In genomic region chr18:48216639-48217280, GRCh38 we compare ENCODE assay signal across 18 cellular contexts.
A peak's percentile ranks its signal among the peaks of the same experiment; 100 is the strongest.
DNase-seq lines count a peak whose midpoint lies in the region; FAIRE-seq and TF ChIP-seq lines count a peak whose summit lies in the region.
"Had no signal": no experiment of that assay in that cellular context is flagged by ENCODE, and none has a peak within 500 bp of the region (broad histone marks: within the 10 kb centered on the region; RNA-seq: fewer than 3 reads in every experiment).

No MANE protein-coding gene starts in this region.

- no TSS peak for BruUV-seq in Caco-2 (replicated peaks; lab: Mats Ljungman, UMichigan)

- no peaks in the 10 kb centered on the region for H3K9me3 ChIP-seq in Caco-2
- H3K9me3 ChIP-seq: esophagus squamous epithelium had no signal

- H3K4me1 Mint-ChIP-seq in Caco-2 (ENCODE audit: low read depth, unreplicated experiment) = no peaks in the 10 kb centered on the region
- H3K4me1 Mint-ChIP-seq: CD14-positive monocyte, T-cell had no signal

- POLR2A ChIA-PET in Caco-2 (lab: Charles Lee) = no interaction called here

- CTCF ChIA-PET in Caco-2 (lab: Charles Lee) = no interaction called here

- no peaks in the 10 kb centered on the region for H3K4me1 ChIP-seq in Caco-2

- TF ChIP-seq CTCF in bronchial epithelial cell (IDR thresholded peaks at IDR 0.05; ENCODE audit: insufficient read depth, low read length, severe bottlenecking) = no peak
- no peak for TF ChIP-seq CTCF in Caco-2 (IDR thresholded peaks at IDR 0.05; ENCODE audit: insufficient read depth in 1 of 2, low read depth in 1 of 2, low read length in 1 of 2, severe bottlenecking in 1 of 2, unreplicated experiment in 1 of 2)

- H3K27me3 Mint-ChIP-seq in Caco-2 (ENCODE audit: insufficient read depth, unreplicated experiment) = no peaks in the 10 kb centered on the region

- no peak overlapping the region for H3K4me3 ChIP-seq in bronchial epithelial cell (ENCODE audit: low read depth, low read length)
- no peak overlapping the region for H3K4me3 ChIP-seq in Caco-2 (ENCODE audit: low read depth, low read length)
- H3K4me3 ChIP-seq: esophagus squamous epithelium had no signal

- no peaks in the 10 kb centered on the region for H3K36me3 Mint-ChIP-seq in Caco-2 (ENCODE audit: insufficient read depth, unreplicated experiment)
- H3K36me3 Mint-ChIP-seq: CD14-positive monocyte, T-cell had no signal

- intact Hi-C loops in Caco-2 (cut with micrococcal nuclease; ENCODE audit: unreplicated experiment) = no loop called here

- H3K9me3 Mint-ChIP-seq in Caco-2 (ENCODE audit: unreplicated experiment) = no peaks in the 10 kb centered on the region
- H3K9me3 Mint-ChIP-seq: T-cell had no signal

- H3K27ac ChIP-seq in temporal lobe (ENCODE audit: low read depth, low read length) = peak overlapping the region; percentile 6
- H3K27ac ChIP-seq: esophagus squamous epithelium had no signal

- no peak overlapping the region for H3K27ac Mint-ChIP-seq in Caco-2 (ENCODE audit: unreplicated experiment)
- H3K27ac Mint-ChIP-seq: T-cell had no signal

- peak; percentile 11 to 20 for DNase-seq in NCI-H187 (lab: John Stamatoyannopoulos, UW)
- no peak for DNase-seq in NCI-H187 treated with DMSO at 0.1 percent for 48 hours (lab: John Stamatoyannopoulos, UW)
- peak; percentile 92 for DNase-seq in NCI-H2196 (lab: John Stamatoyannopoulos, UW; ENCODE audit: unreplicated experiment)
- DNase-seq in bronchial epithelial cell (ENCODE audit: low read depth) = no peak
- no peak for DNase-seq in GM03348 (ENCODE audit: low spot score)
- no peak for DNase-seq in Caco-2
- DNase-seq in Kasumi-1 (lab: John Stamatoyannopoulos, UW) = no peak
- DNase-seq: activated CD4-positive, CD25-positive, alpha-beta regulatory T cell; activated naive CD4-positive, alpha-beta T cell treated with Interleukin-2 at 50 U/mL for 16 hours; esophagus squamous epithelium; kidney; stimulated activated CD4-positive, alpha-beta T cell treated with anti-CD3 and anti-CD28 coated beads, Interleukin-12 subunit alpha, Interleukin-12 subunit beta, amount 100 ng/mL, for 4 hours; T-cell had no signal

- H3K4me3 Mint-ChIP-seq in Caco-2 (ENCODE audit: unreplicated experiment) = no peak overlapping the region
- H3K4me3 Mint-ChIP-seq: CD14-positive monocyte, T-cell had no signal

- peak; percentile 95 for FAIRE-seq in bronchial epithelial cell (lab: Jason Lieb, UNC)
- FAIRE-seq: A204.1, GM18507, kidney, RCC 7860 had no signal

- H3K36me3 ChIP-seq in bronchial epithelial cell (ENCODE audit: control insufficient read depth, insufficient read depth, low read length) (no peaks in the 10 kb centered on the region), Caco-2 (ENCODE audit: control insufficient read depth, insufficient read depth, low read length) (no peaks in the 10 kb centered on the region)
- H3K36me3 ChIP-seq: esophagus squamous epithelium had no signal

- H3K27me3 ChIP-seq in bronchial epithelial cell (ENCODE audit: control insufficient read depth, insufficient read depth, low read length) = no peaks in the 10 kb centered on the region
- H3K27me3 ChIP-seq in Caco-2 (replicated peaks; ENCODE audit: control insufficient read depth, insufficient read depth, low read length) = no peaks in the 10 kb centered on the region
- H3K27me3 ChIP-seq: esophagus squamous epithelium had no signal

Comparison
In these comparisons a context has a peak if more than half of its experiments do, and no peak if none do; other contexts are left out.
1. DNase-seq: peak in NCI-H187 (2 of 2) and NCI-H2196 (single experiment); none in NCI-H187 treated with DMSO at 0.1 percent for 48 hours (single experiment), bronchial epithelial cell (single experiment), GM03348 (single experiment), Caco-2 (0 of 2) and Kasumi-1 (0 of 2).